ENCODE assay signal across 11 cellular contexts in the genomic region with DNA sequence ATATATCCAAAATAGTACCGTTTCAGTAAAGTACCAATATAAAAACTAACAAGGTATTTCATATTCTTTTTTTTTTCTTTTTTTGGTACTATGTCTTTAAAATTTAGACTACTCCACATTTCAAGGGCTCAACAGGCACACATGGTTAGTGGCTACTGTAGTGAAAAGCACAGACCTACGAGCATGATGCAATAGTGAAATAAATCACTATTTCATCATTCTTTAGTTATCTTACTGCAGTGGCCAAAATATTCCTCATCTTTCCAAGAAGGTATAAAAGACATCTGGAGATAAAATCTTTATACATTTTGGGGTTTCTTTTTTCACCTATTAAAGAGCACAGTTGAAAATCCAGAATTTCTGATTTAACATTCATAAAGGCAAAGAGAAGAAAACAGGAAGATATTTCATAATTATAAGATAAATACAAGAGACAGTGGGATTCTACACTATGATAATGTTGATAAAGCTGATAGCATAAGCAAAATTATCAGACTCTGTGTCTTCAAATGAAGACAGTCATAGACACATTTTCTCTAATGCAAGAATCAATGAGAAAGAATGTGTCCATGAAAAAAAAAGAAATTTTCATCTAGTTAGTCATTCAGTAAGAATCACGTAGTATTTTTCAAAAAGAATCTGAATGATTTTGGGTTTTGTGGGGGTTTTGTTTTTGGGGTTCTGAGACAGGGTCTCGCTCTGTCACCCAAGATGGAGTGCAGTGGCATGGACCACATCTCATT. TPM values are rescaled to one million over a fixed set of nuclear protein-coding genes. Genes with fewer than 3 reads are reported as not detected.
DNase-seq lines count a peak whose midpoint lies in the region; ATAC-seq, FAIRE-seq and TF ChIP-seq lines count a peak whose summit lies in the region.
"Had no signal": no experiment of that assay in that cellular context is flagged by ENCODE, and none has a peak within 500 bp of the region (broad histone marks: within the 10 kb centered on the region; RNA-seq: fewer than 3 reads in every experiment).

No MANE protein-coding gene starts in this region.

- TF ChIP-seq RAD21 in HepG2 (CRISPR knock-in tag; IDR thresholded peaks at IDR 0.05), result no peak

- no TSS peak for BruUV-seq in HepG2 (replicated peaks; lab: Mats Ljungman, UMichigan)

- H2AFZ ChIP-seq in Karpas-422 (ENCODE audit: low read length) (no peak overlapping the region), HepG2 (ENCODE audit: low read length) (no peak overlapping the region)

- 96% methylated on average over 4 of the region's 4 CpGs for WGBS in HepG2 (ENCODE audit: low lambda C conversion rate)

- H3K9ac ChIP-seq in Karpas-422 (ENCODE audit: low read length) (no peak overlapping the region), HepG2 (ENCODE audit: insufficient read depth, low read depth, low read length) (no peak overlapping the region)

- POLR2A ChIA-PET in HepG2 (lab: Yijun Ruan, JAX), result no interaction called here

- H4K20me1 ChIP-seq in Karpas-422 (ENCODE audit: insufficient read depth, low read depth, low read length), result no peaks in the 10 kb centered on the region
- no peaks in the 10 kb centered on the region for H4K20me1 ChIP-seq in HepG2 (ENCODE audit: insufficient read depth, low read length)

- H3K9me3 ChIP-seq in Karpas-422 (ENCODE audit: low read length) (no peaks in the 10 kb centered on the region), HepG2 (ENCODE audit: low read length) (no peaks in the 10 kb centered on the region)

- DNase-seq in AG09319 (ENCODE audit: extremely low read depth, low read depth) (peak; percentile 30), Karpas-422 (peak; percentile 37), brain microvascular endothelial cell (peak; percentile 21), HepG2 (ENCODE audit: low spot score) (no peak), GM13977 (ENCODE audit: low spot score) (no peak), superior temporal gyrus (ENCODE audit: extremely low spot score) (no peak), NCI-H2227 (lab: John Stamatoyannopoulos, UW; ENCODE audit: unreplicated experiment) (no peak)
- DNase-seq: NCI-H1048; stimulated activated CD8-positive, alpha-beta memory T cell treated with anti-CD3 and anti-CD28 coated beads, Interleukin-4, amount 100 ng/mL, for 48 hours had no signal

- no peaks in the 10 kb centered on the region for H3K9me2 ChIP-seq in Karpas-422 (replicated peaks; ENCODE audit: insufficient read depth, low read length)

- H3K79me2 ChIP-seq in Karpas-422 (ENCODE audit: low read length) (peaks cover 51% of the 10 kb centered on the region), HepG2 (ENCODE audit: insufficient read depth, low read length) (no peaks in the 10 kb centered on the region)

- peaks cover 8% of the 10 kb centered on the region; the same call in 1 of the 2 replicates for H3K4me1 ChIP-seq in Karpas-422 (ENCODE audit: low read length)
- H3K4me1 ChIP-seq in HepG2 (ENCODE audit: insufficient read depth, low read length), result no peaks in the 10 kb centered on the region

- intact Hi-C loops in HepG2 (cut with micrococcal nuclease; ENCODE audit: unreplicated experiment), result no loop called here

- H3K27ac ChIP-seq in Karpas-422 (ENCODE audit: low read length) (no peak overlapping the region; the same call in 1 of the 2 replicates), brain microvascular endothelial cell (peak overlapping the region; percentile 71), HepG2 (ENCODE audit: extremely low read length, insufficient read depth, low read length) (no peak overlapping the region)

- no peak overlapping the region for H3K4me2 ChIP-seq in Karpas-422 (ENCODE audit: low read depth, low read length, poor library complexity, severe bottlenecking)
- H3K4me2 ChIP-seq in HepG2 (ENCODE audit: low read depth, low read length), result no peak overlapping the region

- H3K27me3 ChIP-seq in Karpas-422 (ENCODE audit: low read length) (no peaks in the 10 kb centered on the region), brain microvascular endothelial cell (replicated peaks) (no peaks in the 10 kb centered on the region), HepG2 (ENCODE audit: control insufficient read depth in 1 of 2, insufficient read depth in 2 of 2, low read length in 2 of 2) (no peaks in the 10 kb centered on the region)

- TF ChIP-seq CTCF in AG09319 (IDR thresholded peaks at IDR 0.05; ENCODE audit: low read depth, low read length), result no peak
- TF ChIP-seq CTCF in brain microvascular endothelial cell (IDR thresholded peaks at IDR 0.05; ENCODE audit: low read depth, low read length, missing control alignments), result no peak
- no peak for TF ChIP-seq CTCF in HepG2 (CRISPR knock-in tag; IDR thresholded peaks at IDR 0.05)
- TF ChIP-seq CTCF in GM13977 (IDR thresholded peaks at IDR 0.05; ENCODE audit: extremely low read depth, insufficient read depth, missing control alignments), result no peak

- CTCF ChIA-PET in HepG2 (lab: Yijun Ruan, JAX; ENCODE audit: low intra/inter-chr PET ratio, low total read pairs), result no interaction called here

- H3K36me3 ChIP-seq in Karpas-422 (ENCODE audit: insufficient read depth, low read length) (peaks cover 30% of the 10 kb centered on the region; the same call in 1 of the 2 replicates), brain microvascular endothelial cell (replicated peaks) (peaks cover 19% of the 10 kb centered on the region), HepG2 (replicated peaks in 1 of 2; ENCODE audit: control insufficient read depth in 1 of 2, insufficient read depth in 2 of 2, low read length in 2 of 2) (peaks cover 0 to 3% of the 10 kb centered on the region in 2 experiments; a peak in 2 of 5 replicates)

- no peak for FAIRE-seq in HepG2 (lab: Jason Lieb, UNC)
- FAIRE-seq: GM18507 had no signal

- in situ Hi-C loops in brain microvascular endothelial cell (cut with HindIII; ENCODE audit: low pct_ligation_motif_present, low sequenced_read_pairs) (no loop called here), HepG2 (cut with HindIII; ENCODE audit: extremely low pct_ligation_motif_present, low pct_unique_long_range_greater_than_20kb) (no loop called here), GM13977 (cut with MboI; ENCODE audit: low pct_unique_long_range_greater_than_20kb, low sequenced_read_pairs, unreplicated experiment) (no loop called here)

- ATAC-seq in HepG2 (no peak), GM18870 (IDR thresholded peaks at IDR 0.05; ENCODE audit: unreplicated experiment) (no peak)

- H3K4me3 ChIP-seq in Karpas-422 (ENCODE audit: low read length) (no peak overlapping the region), brain microvascular endothelial cell (ENCODE audit: low read depth, low read length) (no peak overlapping the region), HepG2 (replicated peaks in 1 of 3; ENCODE audit: insufficient read depth in 1 of 3, low read depth in 2 of 3, low read length in 3 of 3) (no peak overlapping the region)

- TF ChIP-seq EP300 in HepG2 (IDR thresholded peaks at IDR 0.05; ENCODE audit: low read depth in 2 of 2, low read length in 2 of 2) (no peak), HepG2 (CRISPR knock-in tag; IDR thresholded peaks at IDR 0.05; ENCODE audit: borderline replicate concordance) (no peak)

- no peak for TF ChIP-seq POLR2A in HepG2 (IDR thresholded peaks at IDR 0.05; ENCODE audit: insufficient read depth in 1 of 2, low read depth in 2 of 2, low read length in 2 of 2)

RNA-seq across cellular contexts. Expression of a gene that starts 41.9 kb away (rescaled TPM):
- total RNA-seq in Karpas-422 (2014; rRNA removed; shearing (Covaris generic); ENCODE audit: low replicate concordance), result 87.3 and 124 TPM in 2 replicates
- 28.6 and 36.9 TPM in 2 replicates for total RNA-seq in HepG2 (2016; rRNA removed; fragmentation: Illumina TruSeq; extraction: Trizol)
- 4.7 and 5.9 TPM in 2 replicates for total RNA-seq in HepG2 (2016; cell fraction: cytosol; rRNA removed; fragmentation: Illumina TruSeq; extraction: Trizol; ENCODE audit: low read depth)
- 29.1 and 30.1 TPM in 2 replicates for total RNA-seq in HepG2 (2016; cell fraction: insoluble cytoplasmic fraction; rRNA removed; fragmentation: Illumina TruSeq; extraction: Trizol)
- total RNA-seq in HepG2 (2016; cell fraction: membrane; rRNA removed; fragmentation: Illumina TruSeq; extraction: Trizol), result 7.6 and 11.5 TPM in 2 replicates
- 56.5 and 62.3 TPM in 2 replicates for total RNA-seq in HepG2 (2016; cell fraction: nucleus; rRNA removed; fragmentation: Illumina TruSeq; extraction: Trizol)
- polyA plus RNA-seq in HepG2 (2011; rRNA removed), result 18.5 and 23.0 TPM in 2 replicates
- polyA plus RNA-seq in HepG2 (2011; cell fraction: cytosol; rRNA removed), result 9.8 and 12.5 TPM in 2 replicates
- 27.0 and 34.5 TPM in 2 replicates for polyA plus RNA-seq in HepG2 (2011; cell fraction: nucleus; rRNA removed)
- 11.6 and 15.1 TPM in 2 replicates for polyA plus RNA-seq in HepG2 (2012)
- polyA plus RNA-seq in HepG2 (2016; cell fraction: cytosol; fragmentation: Illumina TruSeq; extraction: Trizol; ENCODE audit: low read depth), result 1.2 TPM in 2 replicates
- polyA plus RNA-seq in HepG2 (2016; cell fraction: insoluble cytoplasmic fraction; fragmentation: Illumina TruSeq; extraction: Trizol; ENCODE audit: low read depth), result 26.8 and 28.6 TPM in 2 replicates
- polyA plus RNA-seq in HepG2 (2016; cell fraction: membrane; fragmentation: Illumina TruSeq; extraction: Trizol; ENCODE audit: low read depth), result 2.4 and 3.3 TPM in 2 replicates
- polyA plus RNA-seq in HepG2 (2016; cell fraction: nucleus; fragmentation: Illumina TruSeq; extraction: Trizol; ENCODE audit: insufficient read depth, low read depth), result 36.6 and 37.9 TPM in 2 replicates
- 42.9 and 55.3 TPM in 2 replicates for polyA minus RNA-seq in HepG2 (2011; rRNA and poly(A)+ RNA removed; ENCODE audit: low replicate concordance)
- 22.1 and 22.3 TPM in 2 replicates for polyA minus RNA-seq in HepG2 (2011; cell fraction: cytosol; rRNA and poly(A)+ RNA removed)
- polyA minus RNA-seq in HepG2 (2011; cell fraction: nucleus; rRNA and poly(A)+ RNA removed), result 155 and 161 TPM in 2 replicates

RNA-seq across cellular contexts. Expression of a gene that starts 42.6 kb away (rescaled TPM):
- total RNA-seq in Karpas-422 (2014; rRNA removed; shearing (Covaris generic); ENCODE audit: low replicate concordance), result 36.6 and 41.0 TPM in 2 replicates
- 9.5 and 10.1 TPM in 2 replicates for total RNA-seq in HepG2 (2016; rRNA removed; fragmentation: Illumina TruSeq; extraction: Trizol)
- total RNA-seq in HepG2 (2016; cell fraction: cytosol; rRNA removed; fragmentation: Illumina TruSeq; extraction: Trizol; ENCODE audit: low read depth), result 22.4 and 23.3 TPM in 2 replicates
- 9.6 and 10.2 TPM in 2 replicates for total RNA-seq in HepG2 (2016; cell fraction: insoluble cytoplasmic fraction; rRNA removed; fragmentation: Illumina TruSeq; extraction: Trizol)
- 9.4 and 13.3 TPM in 2 replicates for total RNA-seq in HepG2 (2016; cell fraction: membrane; rRNA removed; fragmentation: Illumina TruSeq; extraction: Trizol)
- 14.5 and 14.9 TPM in 2 replicates for total RNA-seq in HepG2 (2016; cell fraction: nucleus; rRNA removed; fragmentation: Illumina TruSeq; extraction: Trizol)
- 11.4 and 13.4 TPM in 2 replicates for polyA plus RNA-seq in HepG2 (2011; rRNA removed)
- polyA plus RNA-seq in HepG2 (2011; cell fraction: cytosol; rRNA removed), result 5.1 and 5.9 TPM in 2 replicates
- 10.1 and 12.4 TPM in 2 replicates for polyA plus RNA-seq in HepG2 (2011; cell fraction: nucleus; rRNA removed)
- 9.1 and 9.7 TPM in 2 replicates for polyA plus RNA-seq in HepG2 (2012)
- 1.4 and 2.3 TPM in 2 replicates for polyA plus RNA-seq in HepG2 (2016; cell fraction: cytosol; fragmentation: Illumina TruSeq; extraction: Trizol; ENCODE audit: low read depth)
- polyA plus RNA-seq in HepG2 (2016; cell fraction: insoluble cytoplasmic fraction; fragmentation: Illumina TruSeq; extraction: Trizol; ENCODE audit: low read depth), result 9.1 and 12.0 TPM in 2 replicates
- 1.9 and 2.2 TPM in 2 replicates for polyA plus RNA-seq in HepG2 (2016; cell fraction: membrane; fragmentation: Illumina TruSeq; extraction: Trizol; ENCODE audit: low read depth)
- polyA plus RNA-seq in HepG2 (2016; cell fraction: nucleus; fragmentation: Illumina TruSeq; extraction: Trizol; ENCODE audit: insufficient read depth, low read depth), result 10.0 and 12.7 TPM in 2 replicates
- 4.4 and 8.7 TPM in 2 replicates for polyA minus RNA-seq in HepG2 (2011; rRNA and poly(A)+ RNA removed; ENCODE audit: low replicate concordance)
- polyA minus RNA-seq in HepG2 (2011; cell fraction: cytosol; rRNA and poly(A)+ RNA removed), result 5.3 and 6.1 TPM in 2 replicates
- polyA minus RNA-seq in HepG2 (2011; cell fraction: nucleus; rRNA and poly(A)+ RNA removed), result 22.0 and 40.3 TPM in 2 replicates

Comparison
In these comparisons a context has a peak if more than half of its experiments do, and no peak if none do; other contexts are left out.
1. DNase-seq: peak in AG09319 (single experiment), Karpas-422 (single experiment) and brain microvascular endothelial cell (single experiment); none in HepG2 (single experiment), GM13977 (single experiment), superior temporal gyrus (single experiment) and NCI-H2227 (single experiment).